In the genomic region with DNA sequence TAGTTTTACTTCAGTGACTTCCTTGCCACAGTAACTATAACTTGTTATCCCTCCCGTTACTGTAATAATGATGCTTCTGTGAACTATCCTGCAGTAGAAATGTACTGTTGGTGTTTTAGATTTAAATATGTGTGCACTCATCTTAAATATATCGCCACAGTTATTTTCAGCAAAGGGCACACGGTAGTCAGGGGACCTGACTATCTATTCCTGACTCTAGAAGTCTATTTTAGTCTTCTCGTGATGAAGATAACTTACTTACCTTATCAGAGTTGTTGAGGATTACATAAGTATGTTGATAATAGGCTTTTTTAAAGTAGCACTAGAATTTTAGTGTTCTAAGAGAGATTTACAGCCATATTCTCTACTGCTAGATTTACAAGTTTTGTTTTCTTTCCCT, we compare ENCODE assay signal across 26 cellular contexts.
"Had no signal": no experiment of that assay in that cellular context is flagged by ENCODE, and none has a peak within 500 bp of the region (broad histone marks: within the 10 kb centered on the region; RNA-seq: fewer than 3 reads in every experiment).

No MANE protein-coding gene starts in this region.

- H3K27me3 ChIP-seq: neural progenitor cell, neutrophil, right lobe of liver, tibial nerve, uterus had no signal

- DNase-seq: hippocampal formation; immature natural killer cell; kidney; lower lobe of right lung; mammary epithelial cell; mesenchymal stem cell; naive thymus-derived CD8-positive, alpha-beta T cell; nephron progenitor cell; occipital lobe; psoas muscle; right lobe of liver; stimulated activated CD4-positive, alpha-beta T cell treated with anti-CD3 and anti-CD28 coated beads, Interleukin-1b, Interleukin-23, amount 100 ng/mL, for 48 hours; stimulated activated CD4-positive, alpha-beta T cell treated with anti-CD3 and anti-CD28 coated beads, Interleukin-2, amount 100 ng/mL, for 48 hours; stimulated activated CD4-positive, alpha-beta T cell treated with anti-CD3 and anti-CD28 coated beads, Interleukin-4, amount 100 ng/mL, for 4 hours; stimulated activated CD8-positive, alpha-beta memory T cell treated with anti-CD3 and anti-CD28 coated beads, Interleukin-4, amount 100 ng/mL, for 48 hours; stimulated activated naive CD4-positive, alpha-beta T cell treated with Interleukin-2 at 50 U/mL for 16 hours; stimulated activated naive CD8-positive, alpha-beta T cell treated with anti-CD3 and anti-CD28 coated beads, Interleukin-15, amount 100 ng/mL, for 72 hours; substantia nigra; uterus had no signal

- H3K4me3 ChIP-seq: lower lobe of right lung, neural progenitor cell, psoas muscle, right lobe of liver, smooth muscle cell, tibial nerve, uterus had no signal

- H3K36me3 ChIP-seq: lower lobe of right lung, right lobe of liver, tibial nerve, uterus had no signal

- H3K9me3 ChIP-seq: lower lobe of right lung, neutrophil, psoas muscle, right lobe of liver, tibial nerve, uterus had no signal

- H3K9me3 Mint-ChIP-seq: immature natural killer cell; naive thymus-derived CD8-positive, alpha-beta T cell; nephron progenitor cell; stimulated activated memory B cell treated with anti-CD40 and anti-IgM and Interleukin-4, amounts not matched to agents 10 μg/mL and 1 μg/mL and 100 μg/mL, for 72 hours; stimulated activated naive CD8-positive, alpha-beta T cell treated with anti-CD3 and anti-CD28 coated beads, Interleukin-15, amount 100 ng/mL, for 72 hours; type B pancreatic cell had no signal

- H3K27ac ChIP-seq: lower lobe of right lung, neural progenitor cell, neutrophil, parathyroid adenoma, psoas muscle, right lobe of liver, tibial nerve, uterus had no signal

- H3K27me3 Mint-ChIP-seq: stimulated activated memory B cell treated with anti-CD40 and anti-IgM and Interleukin-4, amounts not matched to agents 10 μg/mL and 1 μg/mL and 100 μg/mL, for 72 hours; stimulated activated naive CD8-positive, alpha-beta T cell treated with anti-CD3 and anti-CD28 coated beads, Interleukin-15, amount 100 ng/mL, for 72 hours; type B pancreatic cell had no signal

- H3K4me3 Mint-ChIP-seq: immature natural killer cell; naive thymus-derived CD8-positive, alpha-beta T cell; nephron progenitor cell; neural progenitor cell; stimulated activated memory B cell treated with anti-CD40 and anti-IgM and Interleukin-4, amounts not matched to agents 10 μg/mL and 1 μg/mL and 100 μg/mL, for 72 hours; stimulated activated naive CD8-positive, alpha-beta T cell treated with anti-CD3 and anti-CD28 coated beads, Interleukin-15, amount 100 ng/mL, for 72 hours; type B pancreatic cell had no signal

- ATAC-seq: lower lobe of right lung; naive thymus-derived CD8-positive, alpha-beta T cell; psoas muscle; right lobe of liver; stimulated activated memory B cell treated with anti-CD40 and anti-IgM and Interleukin-4, amounts not matched to agents 10 μg/mL and 1 μg/mL and 100 μg/mL, for 72 hours; stimulated activated naive CD8-positive, alpha-beta T cell treated with anti-CD3 and anti-CD28 coated beads, Interleukin-15, amount 100 ng/mL, for 72 hours had no signal

- H3K4me1 ChIP-seq: lower lobe of right lung, neural progenitor cell, parathyroid adenoma, psoas muscle, right lobe of liver, tibial nerve, uterus had no signal

- H3K27ac Mint-ChIP-seq: immature natural killer cell; naive thymus-derived CD8-positive, alpha-beta T cell; nephron progenitor cell; neural progenitor cell; stimulated activated memory B cell treated with anti-CD40 and anti-IgM and Interleukin-4, amounts not matched to agents 10 μg/mL and 1 μg/mL and 100 μg/mL, for 72 hours; stimulated activated naive CD8-positive, alpha-beta T cell treated with anti-CD3 and anti-CD28 coated beads, Interleukin-15, amount 100 ng/mL, for 72 hours; type B pancreatic cell had no signal

- H3K36me3 Mint-ChIP-seq: stimulated activated memory B cell treated with anti-CD40 and anti-IgM and Interleukin-4, amounts not matched to agents 10 μg/mL and 1 μg/mL and 100 μg/mL, for 72 hours had no signal

- H3K4me1 Mint-ChIP-seq: immature natural killer cell; naive thymus-derived CD8-positive, alpha-beta T cell; nephron progenitor cell; neural progenitor cell; stimulated activated memory B cell treated with anti-CD40 and anti-IgM and Interleukin-4, amounts not matched to agents 10 μg/mL and 1 μg/mL and 100 μg/mL, for 72 hours; stimulated activated naive CD8-positive, alpha-beta T cell treated with anti-CD3 and anti-CD28 coated beads, Interleukin-15, amount 100 ng/mL, for 72 hours had no signal
